In genomic region chr16:22191089-22191965, GRCh38 we compare ENCODE assay signal across 1 cellular context.
TF ChIP-seq lines count a peak whose summit lies in the region.

No MANE protein-coding gene starts in this region.

TF ChIP-seq in SK-N-SH, 30 proteins besides CTCF, POLR2A, EP300 and RAD21 (continued from another document):
- TF ChIP-seq YY1 (IDR thresholded peaks at IDR 0.05; ENCODE audit: low read depth) = no peak
- TF ChIP-seq ZBTB33 (IDR thresholded peaks at IDR 0.05; ENCODE audit: borderline replicate concordance, low read depth) = no peak
- TF ChIP-seq SMC3 (IDR thresholded peaks at IDR 0.05; ENCODE audit: low read depth, low read length) = no peak
- TF ChIP-seq, protein P1, sequence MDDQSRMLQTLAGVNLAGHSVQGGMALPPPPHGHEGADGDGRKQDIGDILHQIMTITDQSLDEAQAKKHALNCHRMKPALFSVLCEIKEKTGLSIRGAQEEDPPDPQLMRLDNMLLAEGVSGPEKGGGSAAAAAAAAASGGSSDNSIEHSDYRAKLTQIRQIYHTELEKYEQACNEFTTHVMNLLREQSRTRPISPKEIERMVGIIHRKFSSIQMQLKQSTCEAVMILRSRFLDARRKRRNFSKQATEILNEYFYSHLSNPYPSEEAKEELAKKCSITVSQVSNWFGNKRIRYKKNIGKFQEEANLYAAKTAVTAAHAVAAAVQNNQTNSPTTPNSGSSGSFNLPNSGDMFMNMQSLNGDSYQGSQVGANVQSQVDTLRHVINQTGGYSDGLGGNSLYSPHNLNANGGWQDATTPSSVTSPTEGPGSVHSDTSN (IDR thresholded peaks at IDR 0.05) = no peak
- TF ChIP-seq MEF2A (IDR thresholded peaks at IDR 0.05; ENCODE audit: borderline replicate concordance, low read depth) = no peak
- no peak for TF ChIP-seq IRF3 (IDR thresholded peaks at IDR 0.05; ENCODE audit: low read depth, low read length)
- TF ChIP-seq RXRA (IDR thresholded peaks at IDR 0.05; ENCODE audit: borderline replicate concordance, low read depth) = no peak
- peak; percentile 55; the same call in 1 of the 2 replicates for TF ChIP-seq MAX (IDR thresholded peaks at IDR 0.05; ENCODE audit: low read depth)
- no peak for TF ChIP-seq NFIC (IDR thresholded peaks at IDR 0.05; ENCODE audit: borderline replicate concordance)
- TF ChIP-seq CHD2 (IDR thresholded peaks at IDR 0.05; ENCODE audit: low read length, partially characterized antibody) = no peak
- TF ChIP-seq GATA2 (CRISPR knock-in tag; IDR thresholded peaks at IDR 0.05) = no peak
- TF ChIP-seq ELF1 (IDR thresholded peaks at IDR 0.05) = peak; percentile 48; the same call in 1 of the 2 replicates
- TF ChIP-seq USF1 (IDR thresholded peaks at IDR 0.05; ENCODE audit: borderline replicate concordance, low read depth) = no peak
- TF ChIP-seq TAF1 (IDR thresholded peaks at IDR 0.05; ENCODE audit: borderline replicate concordance, low read depth, low read length) = no peak; the same call in 1 of the 2 replicates
- TF ChIP-seq SIN3A (IDR thresholded peaks at IDR 0.05; ENCODE audit: borderline replicate concordance, low read depth, low read length) = no peak
- peak; percentile 50 for TF ChIP-seq NRF1 (IDR thresholded peaks at IDR 0.05; ENCODE audit: low read depth, low read length)
- TF ChIP-seq FOXJ3 (CRISPR knock-in tag; IDR thresholded peaks at IDR 0.05) = no peak
- 0 out of 2 replicates have a peak, but pooled peaks have one; percentile 30 for TF ChIP-seq MXI1 (IDR thresholded peaks at IDR 0.05; ENCODE audit: low read depth, low read length)
TF ChIP-seq in SK-N-SH: peak in this region for 6.
